Comparison of ENCODE assay signal across 1 cellular context in genomic region chr19:35495107-35496064, GRCh38.
A peak's percentile ranks its signal among the peaks of the same experiment; 100 is the strongest.
TF ChIP-seq lines count a peak whose summit lies in the region.

No MANE protein-coding gene starts in this region.

TF ChIP-seq in HepG2, 621 proteins besides CTCF, POLR2A, EP300 and RAD21 (continued from another document and continues in another):
- 0 out of 2 replicates have a peak, but pooled peaks have one; percentile 30 for TF ChIP-seq MED1 (CRISPR knock-in tag; IDR thresholded peaks at IDR 0.05)
- TF ChIP-seq TARDBP (CRISPR knock-in tag; IDR thresholded peaks at IDR 0.05) = no peak
- TF ChIP-seq, protein P1, sequence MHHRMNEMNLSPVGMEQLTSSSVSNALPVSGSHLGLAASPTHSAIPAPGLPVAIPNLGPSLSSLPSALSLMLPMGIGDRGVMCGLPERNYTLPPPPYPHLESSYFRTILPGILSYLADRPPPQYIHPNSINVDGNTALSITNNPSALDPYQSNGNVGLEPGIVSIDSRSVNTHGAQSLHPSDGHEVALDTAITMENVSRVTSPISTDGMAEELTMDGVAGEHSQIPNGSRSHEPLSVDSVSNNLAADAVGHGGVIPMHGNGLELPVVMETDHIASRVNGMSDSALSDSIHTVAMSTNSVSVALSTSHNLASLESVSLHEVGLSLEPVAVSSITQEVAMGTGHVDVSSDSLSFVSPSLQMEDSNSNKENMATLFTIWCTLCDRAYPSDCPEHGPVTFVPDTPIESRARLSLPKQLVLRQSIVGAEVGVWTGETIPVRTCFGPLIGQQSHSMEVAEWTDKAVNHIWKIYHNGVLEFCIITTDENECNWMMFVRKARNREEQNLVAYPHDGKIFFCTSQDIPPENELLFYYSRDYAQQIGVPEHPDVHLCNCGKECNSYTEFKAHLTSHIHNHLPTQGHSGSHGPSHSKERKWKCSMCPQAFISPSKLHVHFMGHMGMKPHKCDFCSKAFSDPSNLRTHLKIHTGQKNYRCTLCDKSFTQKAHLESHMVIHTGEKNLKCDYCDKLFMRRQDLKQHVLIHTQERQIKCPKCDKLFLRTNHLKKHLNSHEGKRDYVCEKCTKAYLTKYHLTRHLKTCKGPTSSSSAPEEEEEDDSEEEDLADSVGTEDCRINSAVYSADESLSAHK (CRISPR knock-in tag; IDR thresholded peaks at IDR 0.05; ENCODE audit: borderline replicate concordance) = no peak
- TF ChIP-seq GZF1 (CRISPR knock-in tag; IDR thresholded peaks at IDR 0.05) = no peak
- no peak for TF ChIP-seq NAIF1 (CRISPR knock-in tag; IDR thresholded peaks at IDR 0.05; ENCODE audit: borderline replicate concordance)
- TF ChIP-seq ZNF674 (CRISPR knock-in tag; IDR thresholded peaks at IDR 0.05; ENCODE audit: low read depth) = no peak
- no peak for TF ChIP-seq ZNF879 (CRISPR knock-in tag; IDR thresholded peaks at IDR 0.05)
- TF ChIP-seq THRA (CRISPR knock-in tag; IDR thresholded peaks at IDR 0.05; ENCODE audit: borderline replicate concordance) = no peak
- no peak for TF ChIP-seq ZNF75D (CRISPR knock-in tag; IDR thresholded peaks at IDR 0.05; ENCODE audit: borderline replicate concordance)
- no peak for TF ChIP-seq ZNF883 (CRISPR knock-in tag; IDR thresholded peaks at IDR 0.05; ENCODE audit: not compliant biosample characterization)
- TF ChIP-seq CC2D1A (CRISPR knock-in tag; IDR thresholded peaks at IDR 0.05) = no peak
- 0 out of 2 replicates have a peak, but pooled peaks have one; percentile 40 for TF ChIP-seq ZBTB38 (CRISPR knock-in tag; IDR thresholded peaks at IDR 0.05)
- no peak for TF ChIP-seq FOXK2 (IDR thresholded peaks at IDR 0.05)
- no peak for TF ChIP-seq TCF7L2 (IDR thresholded peaks at IDR 0.05; ENCODE audit: low read depth, low read length)
- TF ChIP-seq ZNF33A (CRISPR knock-in tag; IDR thresholded peaks at IDR 0.05; ENCODE audit: borderline replicate concordance) = no peak
- TF ChIP-seq, protein P2, sequence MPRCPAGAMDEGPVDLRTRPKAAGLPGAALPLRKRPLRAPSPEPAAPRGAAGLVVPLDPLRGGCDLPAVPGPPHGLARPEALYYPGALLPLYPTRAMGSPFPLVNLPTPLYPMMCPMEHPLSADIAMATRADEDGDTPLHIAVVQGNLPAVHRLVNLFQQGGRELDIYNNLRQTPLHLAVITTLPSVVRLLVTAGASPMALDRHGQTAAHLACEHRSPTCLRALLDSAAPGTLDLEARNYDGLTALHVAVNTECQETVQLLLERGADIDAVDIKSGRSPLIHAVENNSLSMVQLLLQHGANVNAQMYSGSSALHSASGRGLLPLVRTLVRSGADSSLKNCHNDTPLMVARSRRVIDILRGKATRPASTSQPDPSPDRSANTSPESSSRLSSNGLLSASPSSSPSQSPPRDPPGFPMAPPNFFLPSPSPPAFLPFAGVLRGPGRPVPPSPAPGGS (CRISPR knock-in tag; IDR thresholded peaks at IDR 0.05) = no peak
- TF ChIP-seq, protein P3, sequence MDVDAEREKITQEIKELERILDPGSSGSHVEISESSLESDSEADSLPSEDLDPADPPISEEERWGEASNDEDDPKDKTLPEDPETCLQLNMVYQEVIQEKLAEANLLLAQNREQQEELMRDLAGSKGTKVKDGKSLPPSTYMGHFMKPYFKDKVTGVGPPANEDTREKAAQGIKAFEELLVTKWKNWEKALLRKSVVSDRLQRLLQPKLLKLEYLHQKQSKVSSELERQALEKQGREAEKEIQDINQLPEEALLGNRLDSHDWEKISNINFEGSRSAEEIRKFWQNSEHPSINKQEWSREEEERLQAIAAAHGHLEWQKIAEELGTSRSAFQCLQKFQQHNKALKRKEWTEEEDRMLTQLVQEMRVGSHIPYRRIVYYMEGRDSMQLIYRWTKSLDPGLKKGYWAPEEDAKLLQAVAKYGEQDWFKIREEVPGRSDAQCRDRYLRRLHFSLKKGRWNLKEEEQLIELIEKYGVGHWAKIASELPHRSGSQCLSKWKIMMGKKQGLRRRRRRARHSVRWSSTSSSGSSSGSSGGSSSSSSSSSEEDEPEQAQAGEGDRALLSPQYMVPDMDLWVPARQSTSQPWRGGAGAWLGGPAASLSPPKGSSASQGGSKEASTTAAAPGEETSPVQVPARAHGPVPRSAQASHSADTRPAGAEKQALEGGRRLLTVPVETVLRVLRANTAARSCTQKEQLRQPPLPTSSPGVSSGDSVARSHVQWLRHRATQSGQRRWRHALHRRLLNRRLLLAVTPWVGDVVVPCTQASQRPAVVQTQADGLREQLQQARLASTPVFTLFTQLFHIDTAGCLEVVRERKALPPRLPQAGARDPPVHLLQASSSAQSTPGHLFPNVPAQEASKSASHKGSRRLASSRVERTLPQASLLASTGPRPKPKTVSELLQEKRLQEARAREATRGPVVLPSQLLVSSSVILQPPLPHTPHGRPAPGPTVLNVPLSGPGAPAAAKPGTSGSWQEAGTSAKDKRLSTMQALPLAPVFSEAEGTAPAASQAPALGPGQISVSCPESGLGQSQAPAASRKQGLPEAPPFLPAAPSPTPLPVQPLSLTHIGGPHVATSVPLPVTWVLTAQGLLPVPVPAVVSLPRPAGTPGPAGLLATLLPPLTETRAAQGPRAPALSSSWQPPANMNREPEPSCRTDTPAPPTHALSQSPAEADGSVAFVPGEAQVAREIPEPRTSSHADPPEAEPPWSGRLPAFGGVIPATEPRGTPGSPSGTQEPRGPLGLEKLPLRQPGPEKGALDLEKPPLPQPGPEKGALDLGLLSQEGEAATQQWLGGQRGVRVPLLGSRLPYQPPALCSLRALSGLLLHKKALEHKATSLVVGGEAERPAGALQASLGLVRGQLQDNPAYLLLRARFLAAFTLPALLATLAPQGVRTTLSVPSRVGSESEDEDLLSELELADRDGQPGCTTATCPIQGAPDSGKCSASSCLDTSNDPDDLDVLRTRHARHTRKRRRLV (CRISPR knock-in tag; IDR thresholded peaks at IDR 0.05) = no peak
- TF ChIP-seq NFYB (CRISPR knock-in tag; IDR thresholded peaks at IDR 0.05) = no peak
- TF ChIP-seq KAT2B (IDR thresholded peaks at IDR 0.05; ENCODE audit: borderline replicate concordance, low read depth, low read length) = no peak
- no peak for TF ChIP-seq RCOR2 (CRISPR knock-in tag; IDR thresholded peaks at IDR 0.05)
- no peak for TF ChIP-seq HES4 (CRISPR knock-in tag; IDR thresholded peaks at IDR 0.05; ENCODE audit: borderline replicate concordance)
- TF ChIP-seq ZC3H4 (CRISPR knock-in tag; IDR thresholded peaks at IDR 0.05; ENCODE audit: borderline replicate concordance) = no peak
- TF ChIP-seq SOX13 (IDR thresholded peaks at IDR 0.05) = no peak
- 0 out of 4 replicates have a peak, but pooled peaks of 1 of the 2 experiments have one; percentile 5 for TF ChIP-seq SOX13 (CRISPR knock-in tag; conservative IDR thresholded peaks at IDR 0.05 in 1 of 2, IDR thresholded peaks at IDR 0.05 in 1 of 2)
- no peak for TF ChIP-seq PHF20 (CRISPR knock-in tag; IDR thresholded peaks at IDR 0.05)
- no peak for TF ChIP-seq HDAC2 (CRISPR knock-in tag; IDR thresholded peaks at IDR 0.05)
- TF ChIP-seq, protein P4, sequence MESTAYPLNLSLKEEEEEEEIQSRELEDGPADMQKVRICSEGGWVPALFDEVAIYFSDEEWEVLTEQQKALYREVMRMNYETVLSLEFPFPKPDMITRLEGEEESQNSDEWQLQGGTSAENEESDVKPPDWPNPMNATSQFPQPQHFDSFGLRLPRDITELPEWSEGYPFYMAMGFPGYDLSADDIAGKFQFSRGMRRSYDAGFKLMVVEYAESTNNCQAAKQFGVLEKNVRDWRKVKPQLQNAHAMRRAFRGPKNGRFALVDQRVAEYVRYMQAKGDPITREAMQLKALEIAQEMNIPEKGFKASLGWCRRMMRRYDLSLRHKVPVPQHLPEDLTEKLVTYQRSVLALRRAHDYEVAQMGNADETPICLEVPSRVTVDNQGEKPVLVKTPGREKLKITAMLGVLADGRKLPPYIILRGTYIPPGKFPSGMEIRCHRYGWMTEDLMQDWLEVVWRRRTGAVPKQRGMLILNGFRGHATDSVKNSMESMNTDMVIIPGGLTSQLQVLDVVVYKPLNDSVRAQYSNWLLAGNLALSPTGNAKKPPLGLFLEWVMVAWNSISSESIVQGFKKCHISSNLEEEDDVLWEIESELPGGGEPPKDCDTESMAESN (CRISPR knock-in tag; conservative IDR thresholded peaks at IDR 0.05) = peak; percentile 58; the same call in 1 of the 2 replicates
- TF ChIP-seq SIN3A (IDR thresholded peaks at IDR 0.05; ENCODE audit: borderline replicate concordance, low read depth, low read length) = no peak
- TF ChIP-seq HIVEP1 (CRISPR knock-in tag; IDR thresholded peaks at IDR 0.05) = 0 out of 2 replicates have a peak, but pooled peaks have one; percentile 6
- TF ChIP-seq SNAPC2 (CRISPR knock-in tag; IDR thresholded peaks at IDR 0.05) = no peak
- TF ChIP-seq BRD4 (CRISPR knock-in tag; IDR thresholded peaks at IDR 0.05) = 0 out of 2 replicates have a peak, but pooled peaks have one; percentile 32
- TF ChIP-seq HOMEZ (CRISPR knock-in tag; IDR thresholded peaks at IDR 0.05; ENCODE audit: low read depth) = 0 out of 2 replicates have a peak, but pooled peaks have one; percentile 34
- TF ChIP-seq DNMT3B (CRISPR knock-in tag; conservative IDR thresholded peaks at IDR 0.05) = no peak
- TF ChIP-seq ZNF124 (CRISPR knock-in tag; IDR thresholded peaks at IDR 0.05) = no peak
- no peak for TF ChIP-seq ZNF20 (CRISPR knock-in tag; IDR thresholded peaks at IDR 0.05)
- 0 out of 2 replicates have a peak, but pooled peaks have one; percentile 44 for TF ChIP-seq MIER3 (CRISPR knock-in tag; IDR thresholded peaks at IDR 0.05; ENCODE audit: borderline replicate concordance)
- TF ChIP-seq ARNTL (CRISPR knock-in tag; IDR thresholded peaks at IDR 0.05) = no peak
- TF ChIP-seq HNF4A (CRISPR knock-in tag; IDR thresholded peaks at IDR 0.05) = peak; percentile 5; the same call in 1 of the 2 replicates
- TF ChIP-seq ZNF292 (CRISPR knock-in tag; IDR thresholded peaks at IDR 0.05; ENCODE audit: borderline replicate concordance, low read depth) = no peak
- no peak for TF ChIP-seq ZNF280D (CRISPR knock-in tag; IDR thresholded peaks at IDR 0.05)
- TF ChIP-seq, protein P5, sequence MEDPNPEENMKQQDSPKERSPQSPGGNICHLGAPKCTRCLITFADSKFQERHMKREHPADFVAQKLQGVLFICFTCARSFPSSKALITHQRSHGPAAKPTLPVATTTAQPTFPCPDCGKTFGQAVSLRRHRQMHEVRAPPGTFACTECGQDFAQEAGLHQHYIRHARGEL (CRISPR knock-in tag; IDR thresholded peaks at IDR 0.05) = no peak
- TF ChIP-seq SALL2 (CRISPR knock-in tag; IDR thresholded peaks at IDR 0.05) = 0 out of 2 replicates have a peak, but pooled peaks have one; percentile 30
- no peak for TF ChIP-seq THYN1 (CRISPR knock-in tag; IDR thresholded peaks at IDR 0.05; ENCODE audit: borderline replicate concordance, low read depth)
- peak; percentile 9; the same call in 1 of the 2 replicates for TF ChIP-seq HOXA3 (CRISPR knock-in tag; IDR thresholded peaks at IDR 0.05)
- no peak for TF ChIP-seq TCF12 (IDR thresholded peaks at IDR 0.05)
- TF ChIP-seq TCF12 (CRISPR knock-in tag; IDR thresholded peaks at IDR 0.05) = no peak
- TF ChIP-seq NFRKB (IDR thresholded peaks at IDR 0.05) = no peak
- TF ChIP-seq, protein P6, sequence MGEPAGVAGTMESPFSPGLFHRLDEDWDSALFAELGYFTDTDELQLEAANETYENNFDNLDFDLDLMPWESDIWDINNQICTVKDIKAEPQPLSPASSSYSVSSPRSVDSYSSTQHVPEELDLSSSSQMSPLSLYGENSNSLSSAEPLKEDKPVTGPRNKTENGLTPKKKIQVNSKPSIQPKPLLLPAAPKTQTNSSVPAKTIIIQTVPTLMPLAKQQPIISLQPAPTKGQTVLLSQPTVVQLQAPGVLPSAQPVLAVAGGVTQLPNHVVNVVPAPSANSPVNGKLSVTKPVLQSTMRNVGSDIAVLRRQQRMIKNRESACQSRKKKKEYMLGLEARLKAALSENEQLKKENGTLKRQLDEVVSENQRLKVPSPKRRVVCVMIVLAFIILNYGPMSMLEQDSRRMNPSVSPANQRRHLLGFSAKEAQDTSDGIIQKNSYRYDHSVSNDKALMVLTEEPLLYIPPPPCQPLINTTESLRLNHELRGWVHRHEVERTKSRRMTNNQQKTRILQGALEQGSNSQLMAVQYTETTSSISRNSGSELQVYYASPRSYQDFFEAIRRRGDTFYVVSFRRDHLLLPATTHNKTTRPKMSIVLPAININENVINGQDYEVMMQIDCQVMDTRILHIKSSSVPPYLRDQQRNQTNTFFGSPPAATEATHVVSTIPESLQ (CRISPR knock-in tag; conservative IDR thresholded peaks at IDR 0.05) = no peak
- TF ChIP-seq ELF4 (CRISPR knock-in tag; IDR thresholded peaks at IDR 0.05; ENCODE audit: borderline replicate concordance) = no peak
- TF ChIP-seq SIX4 (CRISPR knock-in tag; IDR thresholded peaks at IDR 0.05) = no peak
